Comparison of ENCODE assay signal across 34 cellular contexts in the genomic region with DNA sequence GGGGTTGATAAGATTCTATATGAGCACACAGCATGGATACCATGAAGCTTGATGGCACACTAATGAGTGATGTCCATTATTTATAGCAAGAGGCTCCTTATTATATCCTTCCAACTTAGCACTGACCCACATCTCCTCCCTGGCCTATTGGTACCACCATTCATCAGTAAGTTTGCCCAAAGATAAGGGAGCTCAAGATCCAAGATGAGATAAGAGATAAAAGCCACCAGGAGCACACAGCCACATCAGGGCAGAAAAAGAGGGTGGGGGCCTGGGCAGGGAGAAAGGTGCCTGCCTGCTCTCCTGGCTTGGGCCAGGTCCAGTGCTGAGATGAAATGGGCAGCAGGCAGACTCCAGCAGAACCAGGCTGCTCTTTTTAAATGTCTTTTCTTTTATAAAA. TPM values are rescaled to one million over a fixed set of nuclear protein-coding genes. Genes with fewer than 3 reads are reported as not detected.
"Had no signal": no experiment of that assay in that cellular context is flagged by ENCODE, and none has a peak within 500 bp of the region (broad histone marks: within the 10 kb centered on the region; RNA-seq: fewer than 3 reads in every experiment).

No MANE protein-coding gene starts in this region.

- DNase-seq: activated CD4-positive, alpha-beta memory T cell treated with anti-CD3 and anti-CD28 coated beads, Interleukin-2, amount 10 ng/mL, durations not matched to agents 7 days and 5 days; activated CD4-positive, alpha-beta T cell treated with anti-CD3 and anti-CD28 coated beads for 1 hour; activated CD4-positive, alpha-beta T cell treated with anti-CD3 and anti-CD28 coated beads for 4 hours; activated CD4-positive, alpha-beta T cell treated with anti-CD3 and anti-CD28 coated beads, Interleukin-2, amount 10 ng/mL, durations not matched to agents 7 days and 5 days; activated CD4-positive, alpha-beta T cell treated with anti-CD3 and anti-CD28 coated beads, Interleukin-2, amount 50 U/mL, for 4 hours; activated CD8-positive, alpha-beta memory T cell treated with anti-CD3 and anti-CD28 coated beads, Interleukin-2, amount 50 U/mL, for 48 hours; activated gamma-delta T cell; activated naive CD4-positive, alpha-beta T cell; activated naive CD4-positive, alpha-beta T cell treated with anti-CD3 and anti-CD28 coated beads, Interleukin-2, amount 10 ng/mL, durations not matched to agents 7 days and 5 days; activated naive CD8-positive, alpha-beta T cell treated with anti-CD3 and anti-CD28 coated beads, Interleukin-2, amount 10 ng/mL, durations not matched to agents 7 days and 5 days; activated T-cell treated with anti-CD3 and anti-CD28 coated beads for 4 hours; activated T-cell treated with anti-CD3 and anti-CD28 coated beads, Interleukin-2, amount 50 U/mL, for 24 hours; activated T-cell treated with anti-CD3 and anti-CD28 coated beads, Interleukin-2, amount 50 U/mL, for 72 hours; amniotic stem cell; anterior cingulate cortex; brain microvascular endothelial cell; cortex of kidney; dermis blood vessel endothelial cell; effector CD4-positive, alpha-beta T cell; effector memory CD8-positive, alpha-beta T cell; erythroblast; gastrocnemius medialis; glutamatergic neuron; heart left ventricle; T-helper 2 cell had no signal

- ATAC-seq: activated naive CD4-positive, alpha-beta T cell treated with anti-CD3 and anti-CD28 coated beads, Interleukin-2, amount 50 U/mL, for 72 hours; activated T-cell treated with anti-CD3 and anti-CD28 coated beads, Interleukin-2, amount 50 U/mL, for 72 hours; effector memory CD8-positive, alpha-beta T cell; foreskin keratinocyte; gastrocnemius medialis; heart left ventricle had no signal

- H3K9me3 ChIP-seq: esophagus muscularis mucosa, gastrocnemius medialis, heart left ventricle had no signal

- H3K4me1 ChIP-seq: esophagus muscularis mucosa, gastrocnemius medialis, heart left ventricle had no signal

- H3K4me3 ChIP-seq: esophagus muscularis mucosa, gastrocnemius medialis, heart left ventricle had no signal

- H3K36me3 ChIP-seq: brain microvascular endothelial cell, esophagus muscularis mucosa, gastrocnemius medialis, heart left ventricle had no signal

- H3K27me3 ChIP-seq: brain microvascular endothelial cell, foreskin keratinocyte, gastrocnemius medialis, heart left ventricle had no signal

- H3K27ac ChIP-seq: brain microvascular endothelial cell, esophagus muscularis mucosa, foreskin keratinocyte, gastrocnemius medialis, heart left ventricle had no signal

- FAIRE-seq: astrocyte, bronchial epithelial cell, colon had no signal

RNA-seq across cellular contexts. Expression of a gene that starts 4.4 kb away (rescaled TPM):
- total RNA-seq: activated CD4-positive, alpha-beta memory T cell treated with anti-CD3 and anti-CD28 coated beads, Interleukin-2, amount 10 ng/mL, durations not matched to agents 7 days and 5 days; activated CD4-positive, alpha-beta T cell treated with anti-CD3 and anti-CD28 coated beads, Interleukin-2, amount 10 ng/mL, durations not matched to agents 7 days and 5 days; activated naive CD4-positive, alpha-beta T cell treated with anti-CD3 and anti-CD28 coated beads, Interleukin-2, amount 50 U/mL, for 72 hours; activated naive CD8-positive, alpha-beta T cell treated with anti-CD3 and anti-CD28 coated beads, Interleukin-2, amount 10 ng/mL, durations not matched to agents 7 days and 5 days; activated T-cell treated with anti-CD3 and anti-CD28 coated beads, Interleukin-2, amount 50 U/mL, for 72 hours; astrocyte; bronchial epithelial cell; cardiac septum; cerebellum; dermis blood vessel endothelial cell; esophagus muscularis mucosa; foreskin keratinocyte; heart left ventricle; T-helper 1 cell treated with Interleukin-12 subunit alpha and Interleukin-12 subunit beta and Interleukin-4 antibody, amounts not matched to agents 30 ng/mL and 1 ng/mL, for 36 hours had no signal
- polyA plus RNA-seq: foreskin keratinocyte, heart left ventricle had no signal

RNA-seq across cellular contexts. Expression of a gene that starts 41.1 kb away (rescaled TPM):
- total RNA-seq: activated CD4-positive, alpha-beta memory T cell treated with anti-CD3 and anti-CD28 coated beads, Interleukin-2, amount 10 ng/mL, durations not matched to agents 7 days and 5 days; activated CD4-positive, alpha-beta T cell treated with anti-CD3 and anti-CD28 coated beads, Interleukin-2, amount 10 ng/mL, durations not matched to agents 7 days and 5 days; activated naive CD8-positive, alpha-beta T cell treated with anti-CD3 and anti-CD28 coated beads, Interleukin-2, amount 10 ng/mL, durations not matched to agents 7 days and 5 days; esophagus muscularis mucosa; gastrocnemius medialis; heart left ventricle had no signal
- polyA plus RNA-seq: heart left ventricle had no signal
